20 cellular contexts compared by ENCODE assay signal in the genomic region with DNA sequence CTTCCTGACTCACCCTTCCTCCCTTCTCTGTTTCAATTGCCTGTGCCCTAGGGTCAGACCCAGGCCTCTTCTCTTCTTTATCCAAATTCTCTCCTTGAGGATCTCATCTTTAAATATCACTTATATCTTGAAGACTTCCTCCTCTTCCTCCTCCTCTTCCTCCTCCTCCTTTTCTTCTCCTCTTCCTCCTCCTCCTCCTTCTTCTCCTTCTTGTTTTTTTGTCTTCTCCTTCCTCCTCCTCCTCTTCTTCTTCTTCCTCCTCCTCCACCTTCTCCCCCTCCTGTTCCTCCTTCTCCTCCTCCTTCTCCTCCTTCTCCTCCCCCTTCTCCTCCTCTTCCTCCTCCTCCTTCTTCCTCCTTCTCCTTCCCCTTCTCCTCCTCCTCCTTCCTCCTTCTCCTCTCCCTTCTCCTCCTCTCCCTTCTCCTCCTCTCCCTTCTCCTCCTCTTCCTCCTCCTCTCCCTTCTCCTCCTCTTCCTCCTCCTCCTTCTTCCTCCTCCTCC.
"Had no signal": no experiment of that assay in that cellular context is flagged by ENCODE, and none has a peak within 500 bp of the region (broad histone marks: within the 10 kb centered on the region; RNA-seq: fewer than 3 reads in every experiment).

No MANE protein-coding gene starts in this region.

- H3K4me3 ChIP-seq: PC-9 had no signal

- DNase-seq: activated CD4-positive, alpha-beta memory T cell treated with anti-CD3 and anti-CD28 coated beads, Interleukin-2, amount 10 ng/mL, durations not matched to agents 7 days and 5 days; activated CD4-positive, alpha-beta T cell treated with anti-CD3 and anti-CD28 coated beads for 36 hours; activated CD4-positive, alpha-beta T cell treated with anti-CD3 and anti-CD28 coated beads, Interleukin-2, amount 50 U/mL, for 1 hour; activated CD8-positive, alpha-beta memory T cell treated with anti-CD3 and anti-CD28 coated beads, Interleukin-2, amount 50 U/mL, for 4 hours; activated effector memory CD4-positive, alpha-beta T cell treated with Interleukin-2 at 50 U/mL for 16 hours; activated naive CD4-positive, alpha-beta T cell treated with anti-CD3 and anti-CD28 coated beads for 36 hours; activated naive CD8-positive, alpha-beta T cell treated with anti-CD3 and anti-CD28 coated beads for 36 hours; activated T-cell treated with anti-CD3 and anti-CD28 coated beads, Interleukin-2, amount 50 U/mL, for 72 hours; NCI-H1105 treated with DMSO at 0.1 percent for 48 hours; NCI-H1436 treated with DMSO at 0.1 percent for 48 hours; NCI-H187; NCI-H2081; NCI-H510A treated with DMSO at 0.1 percent for 48 hours; NCI-H69; PC-9; SHP77 treated with DMSO at 0.1 percent for 48 hours; T-cell; WERI-Rb-1 had no signal

- H3K4me2 ChIP-seq: KMS-11, PC-9 had no signal

- H3K27me3 Mint-ChIP-seq: IgD-negative memory B cell had no signal

- ATAC-seq: activated CD4-positive, alpha-beta T cell treated with anti-CD3 and anti-CD28 coated beads for 36 hours; activated T-cell treated with anti-CD3 and anti-CD28 coated beads, Interleukin-2, amount 50 U/mL, for 72 hours; T-cell had no signal

- H3K27ac ChIP-seq: KMS-11, PC-9, WERI-Rb-1 had no signal

- H3K9ac ChIP-seq: KMS-11 had no signal

- H3K9me3 Mint-ChIP-seq: activated CD4-positive, alpha-beta memory T cell treated with anti-CD3 and anti-CD28 coated beads, Interleukin-2, amount 10 ng/mL, durations not matched to agents 7 days and 5 days; activated naive CD4-positive, alpha-beta T cell treated with anti-CD3 and anti-CD28 coated beads for 36 hours; activated naive CD8-positive, alpha-beta T cell treated with anti-CD3 and anti-CD28 coated beads for 36 hours; activated T-cell treated with anti-CD3 and anti-CD28 coated beads, Interleukin-2, amount 50 U/mL, for 72 hours; IgD-negative memory B cell; T-cell had no signal

- H3K36me3 Mint-ChIP-seq: activated naive CD8-positive, alpha-beta T cell treated with anti-CD3 and anti-CD28 coated beads for 36 hours; IgD-negative memory B cell; T-cell had no signal

- H3K36me3 ChIP-seq: WERI-Rb-1 had no signal

- H3K27ac Mint-ChIP-seq: activated CD4-positive, alpha-beta memory T cell treated with anti-CD3 and anti-CD28 coated beads, Interleukin-2, amount 10 ng/mL, durations not matched to agents 7 days and 5 days; activated CD4-positive, alpha-beta T cell treated with anti-CD3 and anti-CD28 coated beads for 36 hours; activated naive CD4-positive, alpha-beta T cell treated with anti-CD3 and anti-CD28 coated beads for 36 hours; activated naive CD8-positive, alpha-beta T cell treated with anti-CD3 and anti-CD28 coated beads for 36 hours; activated T-cell treated with anti-CD3 and anti-CD28 coated beads, Interleukin-2, amount 50 U/mL, for 72 hours; T-cell had no signal

- H3K4me3 Mint-ChIP-seq: activated CD4-positive, alpha-beta memory T cell treated with anti-CD3 and anti-CD28 coated beads, Interleukin-2, amount 10 ng/mL, durations not matched to agents 7 days and 5 days; activated CD4-positive, alpha-beta T cell treated with anti-CD3 and anti-CD28 coated beads for 36 hours; activated naive CD4-positive, alpha-beta T cell treated with anti-CD3 and anti-CD28 coated beads for 36 hours; activated naive CD8-positive, alpha-beta T cell treated with anti-CD3 and anti-CD28 coated beads for 36 hours; activated T-cell treated with anti-CD3 and anti-CD28 coated beads, Interleukin-2, amount 50 U/mL, for 72 hours; IgD-negative memory B cell; T-cell had no signal

- H2AFZ ChIP-seq: PC-9 had no signal
